8 cellular contexts compared by ENCODE assay signal in the genomic region with DNA sequence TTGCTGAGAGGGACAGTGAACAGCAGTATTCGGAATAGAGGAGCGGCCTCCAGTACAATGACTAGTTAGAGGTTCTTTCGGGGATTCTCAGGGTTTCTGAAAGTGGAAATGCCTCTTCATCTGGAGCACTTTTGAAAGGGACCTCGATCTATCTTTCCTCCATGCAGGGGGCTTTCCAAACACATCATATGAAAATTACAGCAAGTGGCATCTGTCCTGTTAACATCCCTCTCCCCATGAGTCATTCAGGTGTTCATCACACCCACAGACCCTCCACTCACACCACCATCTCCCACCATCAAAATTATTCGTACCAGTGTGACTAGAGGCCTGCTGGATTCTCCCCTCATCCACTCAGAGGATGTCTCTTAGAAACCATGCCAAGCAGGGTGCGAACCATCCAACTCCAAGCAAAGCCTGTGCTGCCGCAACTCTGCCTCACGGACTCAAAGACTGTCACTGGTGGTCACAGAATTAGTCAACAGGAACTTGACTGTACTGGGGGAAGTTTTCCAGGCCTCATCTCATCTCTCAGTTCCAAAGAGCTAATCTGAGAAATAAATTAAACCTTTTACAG.
DNase-seq lines count a peak whose midpoint lies in the region; ATAC-seq and TF ChIP-seq lines count a peak whose summit lies in the region.

No MANE protein-coding gene starts in this region.

- no peak overlapping the region for H3K27ac ChIP-seq in dorsolateral prefrontal cortex

- TF ChIP-seq CTCF in dorsolateral prefrontal cortex (IDR thresholded peaks at IDR 0.05 in 54 of 56, conservative IDR thresholded peaks at IDR 0.05 in 2 of 56; ENCODE audit: low read depth in 1 of 56, partially characterized antibody in 56 of 56) = no peak

- DNase-seq in activated CD4-positive, alpha-beta T cell treated with anti-CD3 and anti-CD28 coated beads, Interleukin-2, amount 50 U/mL, for 4 hours = peak; percentile 6 to 32
- DNase-seq in stimulated activated CD4-positive, alpha-beta T cell treated with anti-CD3 and anti-CD28 coated beads, TNF-alpha, amount 100 ng/mL, for 24 hours (ENCODE audit: low read depth in 3 of 3) = peak; percentile 55 to 79 (median 71)
- no peak for DNase-seq in NCI-H82 (lab: John Stamatoyannopoulos, UW)
- no peak for DNase-seq in posterior vena cava (ENCODE audit: low spot score)
- no peak for DNase-seq in dorsolateral prefrontal cortex
- DNase-seq in foreskin melanocyte = no peak

- ATAC-seq in GM19035 (IDR thresholded peaks at IDR 0.05; ENCODE audit: unreplicated experiment) (peak; percentile 92), HG02885 (IDR thresholded peaks at IDR 0.05; ENCODE audit: poor library complexity, unreplicated experiment) (peak; percentile 90)

- no peaks in the 10 kb centered on the region for H3K27me3 ChIP-seq in dorsolateral prefrontal cortex

- intact Hi-C loops in posterior vena cava (cut with DNase I) = no loop called here
- intact Hi-C loops in dorsolateral prefrontal cortex (cut with DNase I) = no loop called here

- no peak overlapping the region for H3K4me3 ChIP-seq in dorsolateral prefrontal cortex

Comparison
In these comparisons a context has a peak if more than half of its experiments do, and no peak if none do; other contexts are left out.
1. DNase-seq: peak in activated CD4-positive, alpha-beta T cell treated with anti-CD3 and anti-CD28 coated beads, Interleukin-2, amount 50 U/mL, for 4 hours (2 of 2) and stimulated activated CD4-positive, alpha-beta T cell treated with anti-CD3 and anti-CD28 coated beads, TNF-alpha, amount 100 ng/mL, for 24 hours (3 of 3); none in NCI-H82 (single experiment), posterior vena cava (single experiment), dorsolateral prefrontal cortex (0 of 10) and foreskin melanocyte (single experiment).